Comparison of ENCODE assay signal across 1 cellular context in the genomic region with DNA sequence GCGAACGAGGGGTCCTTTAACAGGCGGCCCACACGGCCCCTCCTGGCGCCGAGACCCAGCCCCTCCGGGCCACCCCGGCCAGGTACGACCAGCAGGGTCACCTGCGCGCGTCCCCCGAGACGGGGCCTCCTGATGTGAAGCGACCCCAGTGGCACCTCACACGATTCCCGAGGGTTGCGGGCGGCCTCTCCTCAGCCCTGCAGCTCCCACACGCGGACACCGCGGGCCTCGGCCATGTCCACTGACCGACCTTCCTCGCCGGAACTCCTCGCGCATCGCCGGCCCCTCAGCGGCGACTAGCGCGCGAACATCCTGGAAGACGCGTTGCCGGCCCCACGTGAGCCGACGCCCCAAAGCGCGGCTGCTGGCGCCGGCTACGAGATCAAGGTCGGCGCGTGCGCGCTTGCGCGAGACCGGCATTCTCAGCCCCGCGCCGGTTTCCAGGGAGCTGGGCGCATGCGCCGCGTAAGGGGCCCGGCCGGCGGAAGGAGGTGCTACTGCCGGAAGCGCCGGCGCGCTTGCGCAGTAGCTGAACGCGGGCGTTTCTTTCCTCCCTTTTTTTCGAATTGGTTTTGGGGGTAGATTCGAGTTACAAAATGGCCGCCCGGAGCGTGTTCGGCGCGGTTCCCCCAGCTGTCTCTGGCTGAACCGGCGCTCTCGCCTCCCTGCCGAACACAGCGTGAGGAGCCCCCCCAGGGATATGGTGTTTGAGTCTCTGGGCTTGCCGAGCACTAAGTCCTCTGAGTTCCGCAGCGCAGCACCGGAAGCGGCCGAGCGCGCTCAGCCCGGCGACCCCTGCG.
TF ChIP-seq lines count a peak whose summit lies in the region.

A gene with protein sequence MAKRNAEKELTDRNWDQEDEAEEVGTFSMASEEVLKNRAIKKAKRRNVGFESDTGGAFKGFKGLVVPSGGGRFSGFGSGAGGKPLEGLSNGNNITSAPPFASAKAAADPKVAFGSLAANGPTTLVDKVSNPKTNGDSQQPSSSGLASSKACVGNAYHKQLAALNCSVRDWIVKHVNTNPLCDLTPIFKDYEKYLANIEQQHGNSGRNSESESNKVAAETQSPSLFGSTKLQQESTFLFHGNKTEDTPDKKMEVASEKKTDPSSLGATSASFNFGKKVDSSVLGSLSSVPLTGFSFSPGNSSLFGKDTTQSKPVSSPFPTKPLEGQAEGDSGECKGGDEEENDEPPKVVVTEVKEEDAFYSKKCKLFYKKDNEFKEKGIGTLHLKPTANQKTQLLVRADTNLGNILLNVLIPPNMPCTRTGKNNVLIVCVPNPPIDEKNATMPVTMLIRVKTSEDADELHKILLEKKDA (plus strand): TSS at position 509 of the 800 bp plus-strand sequence. CDS start 4,253 bp downstream, outside the sequence.

TF ChIP-seq in SK-N-SH, 30 proteins besides CTCF, POLR2A, EP300 and RAD21 (continued from another document):
- TF ChIP-seq, protein P1, sequence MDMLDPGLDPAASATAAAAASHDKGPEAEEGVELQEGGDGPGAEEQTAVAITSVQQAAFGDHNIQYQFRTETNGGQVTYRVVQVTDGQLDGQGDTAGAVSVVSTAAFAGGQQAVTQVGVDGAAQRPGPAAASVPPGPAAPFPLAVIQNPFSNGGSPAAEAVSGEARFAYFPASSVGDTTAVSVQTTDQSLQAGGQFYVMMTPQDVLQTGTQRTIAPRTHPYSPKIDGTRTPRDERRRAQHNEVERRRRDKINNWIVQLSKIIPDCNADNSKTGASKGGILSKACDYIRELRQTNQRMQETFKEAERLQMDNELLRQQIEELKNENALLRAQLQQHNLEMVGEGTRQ (IDR thresholded peaks at IDR 0.05; ENCODE audit: borderline replicate concordance, low read depth, low read length) = peak; percentile 44; the same call in 1 of the 2 replicates
- peak; percentile 43 for TF ChIP-seq CHD2 (IDR thresholded peaks at IDR 0.05; ENCODE audit: low read length, partially characterized antibody)
- TF ChIP-seq, protein P2, sequence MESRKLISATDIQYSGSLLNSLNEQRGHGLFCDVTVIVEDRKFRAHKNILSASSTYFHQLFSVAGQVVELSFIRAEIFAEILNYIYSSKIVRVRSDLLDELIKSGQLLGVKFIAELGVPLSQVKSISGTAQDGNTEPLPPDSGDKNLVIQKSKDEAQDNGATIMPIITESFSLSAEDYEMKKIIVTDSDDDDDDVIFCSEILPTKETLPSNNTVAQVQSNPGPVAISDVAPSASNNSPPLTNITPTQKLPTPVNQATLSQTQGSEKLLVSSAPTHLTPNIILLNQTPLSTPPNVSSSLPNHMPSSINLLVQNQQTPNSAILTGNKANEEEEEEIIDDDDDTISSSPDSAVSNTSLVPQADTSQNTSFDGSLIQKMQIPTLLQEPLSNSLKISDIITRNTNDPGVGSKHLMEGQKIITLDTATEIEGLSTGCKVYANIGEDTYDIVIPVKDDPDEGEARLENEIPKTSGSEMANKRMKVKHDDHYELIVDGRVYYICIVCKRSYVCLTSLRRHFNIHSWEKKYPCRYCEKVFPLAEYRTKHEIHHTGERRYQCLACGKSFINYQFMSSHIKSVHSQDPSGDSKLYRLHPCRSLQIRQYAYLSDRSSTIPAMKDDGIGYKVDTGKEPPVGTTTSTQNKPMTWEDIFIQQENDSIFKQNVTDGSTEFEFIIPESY (IDR thresholded peaks at IDR 0.05; ENCODE audit: borderline replicate concordance, low read depth) = peak; percentile 68; the same call in 1 of the 2 replicates
- TF ChIP-seq, protein P3, sequence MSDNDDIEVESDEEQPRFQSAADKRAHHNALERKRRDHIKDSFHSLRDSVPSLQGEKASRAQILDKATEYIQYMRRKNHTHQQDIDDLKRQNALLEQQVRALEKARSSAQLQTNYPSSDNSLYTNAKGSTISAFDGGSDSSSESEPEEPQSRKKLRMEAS (IDR thresholded peaks at IDR 0.05; ENCODE audit: low read depth) = peak; percentile 97
- TF ChIP-seq, protein P4, sequence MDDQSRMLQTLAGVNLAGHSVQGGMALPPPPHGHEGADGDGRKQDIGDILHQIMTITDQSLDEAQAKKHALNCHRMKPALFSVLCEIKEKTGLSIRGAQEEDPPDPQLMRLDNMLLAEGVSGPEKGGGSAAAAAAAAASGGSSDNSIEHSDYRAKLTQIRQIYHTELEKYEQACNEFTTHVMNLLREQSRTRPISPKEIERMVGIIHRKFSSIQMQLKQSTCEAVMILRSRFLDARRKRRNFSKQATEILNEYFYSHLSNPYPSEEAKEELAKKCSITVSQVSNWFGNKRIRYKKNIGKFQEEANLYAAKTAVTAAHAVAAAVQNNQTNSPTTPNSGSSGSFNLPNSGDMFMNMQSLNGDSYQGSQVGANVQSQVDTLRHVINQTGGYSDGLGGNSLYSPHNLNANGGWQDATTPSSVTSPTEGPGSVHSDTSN (IDR thresholded peaks at IDR 0.05) = no peak
- TF ChIP-seq TAF1 (IDR thresholded peaks at IDR 0.05; ENCODE audit: borderline replicate concordance, low read depth, low read length) = peak; percentile 49; the same call in 1 of the 2 replicates
- no peak for TF ChIP-seq FOSL2 (IDR thresholded peaks at IDR 0.05; ENCODE audit: borderline replicate concordance, low read depth)
- peak; percentile 48; the same call in 1 of the 2 replicates for TF ChIP-seq GABPA (IDR thresholded peaks at IDR 0.05; ENCODE audit: low read depth)
- TF ChIP-seq TEAD4 (IDR thresholded peaks at IDR 0.05; ENCODE audit: borderline replicate concordance, insufficient read depth) = no peak
